14 cellular contexts compared by ENCODE assay signal in genomic region chr13:39317284-39317683, GRCh38.
DNase-seq lines count a peak whose midpoint lies in the region; ATAC-seq, FAIRE-seq and TF ChIP-seq lines count a peak whose summit lies in the region.
"Had no signal": no experiment of that assay in that cellular context is flagged by ENCODE, and none has a peak within 500 bp of the region (broad histone marks: within the 10 kb centered on the region; RNA-seq: fewer than 3 reads in every experiment).

No MANE protein-coding gene starts in this region.

- ATAC-seq in pancreas = peak in 3 of 4 donors; percentile 49 to 70 (median 61)
- ATAC-seq in GM18498 (IDR thresholded peaks at IDR 0.05; ENCODE audit: unreplicated experiment) = no peak

- peaks cover 7 to 18% of the 10 kb centered on the region in 2 donors for H3K27me3 Mint-ChIP-seq in CD8-positive, alpha-beta memory T cell

- TF ChIP-seq CTCF in fibroblast of villous mesenchyme (IDR thresholded peaks at IDR 0.05; ENCODE audit: insufficient read depth, low read depth, low read length) (no peak), pancreas (IDR thresholded peaks at IDR 0.05) (no peak)

- no peaks in the 10 kb centered on the region for H3K9me3 Mint-ChIP-seq in CD8-positive, alpha-beta memory T cell
- H3K9me3 Mint-ChIP-seq: activated T-helper 1 cell treated with anti-CD3 and anti-CD28 coated beads, Interleukin-12 subunit alpha, Interleukin-12 subunit beta, Interleukin-2, Interleukin-4 antibody, amounts not matched to agents 30 ng/mL and 10 ng/mL and 1 ng/mL, durations not matched to agents 14 hours and 24 hours and 36 hours had no signal

- H3K36me3 ChIP-seq in pancreas = no peaks in the 10 kb centered on the region
- H3K36me3 ChIP-seq in CD8-positive, alpha-beta memory T cell (ENCODE audit: insufficient read depth, low read length) = no peaks in the 10 kb centered on the region
- H3K36me3 ChIP-seq: suprapubic skin had no signal

- no peak for FAIRE-seq in pancreas (lab: Jason Lieb, UNC)
- FAIRE-seq: colon had no signal

- no peak overlapping the region for H3K27ac ChIP-seq in pancreas
- H3K27ac ChIP-seq in CD8-positive, alpha-beta memory T cell (ENCODE audit: low read depth, low read length) = no peak overlapping the region
- H3K27ac ChIP-seq: suprapubic skin had no signal

- POLR2A ChIA-PET in CD8-positive, alpha-beta memory T cell (lab: Charles Lee) = no interaction called here

- 39 to 56% methylated on average over 3 of the region's 3 CpGs for WGBS in pancreas, 2 donors

- no peak overlapping the region for H3K4me3 Mint-ChIP-seq in CD8-positive, alpha-beta memory T cell
- H3K4me3 Mint-ChIP-seq: activated T-helper 1 cell treated with anti-CD3 and anti-CD28 coated beads, Interleukin-12 subunit alpha, Interleukin-12 subunit beta, Interleukin-2, Interleukin-4 antibody, amounts not matched to agents 30 ng/mL and 10 ng/mL and 1 ng/mL, durations not matched to agents 14 hours and 24 hours and 36 hours had no signal

- H3K4me1 ChIP-seq in pancreas = no peaks in the 10 kb centered on the region
- no peaks in the 10 kb centered on the region for H3K4me1 ChIP-seq in CD8-positive, alpha-beta memory T cell (ENCODE audit: insufficient read depth, low read length)

- H3K36me3 Mint-ChIP-seq in CD8-positive, alpha-beta memory T cell = no peaks in the 10 kb centered on the region

- no peak overlapping the region for H3K4me3 ChIP-seq in fibroblast of villous mesenchyme (ENCODE audit: low read depth, low read length)
- no peak overlapping the region for H3K4me3 ChIP-seq in pancreas
- H3K4me3 ChIP-seq in CD8-positive, alpha-beta memory T cell (ENCODE audit: low read length) = no peak overlapping the region
- H3K4me3 ChIP-seq: lung, suprapubic skin had no signal

- intact Hi-C loops in pancreas (cut with DNase I) = no loop called here

- no peaks in the 10 kb centered on the region for H3K9me3 ChIP-seq in pancreas
- H3K9me3 ChIP-seq in CD8-positive, alpha-beta memory T cell (ENCODE audit: low read length) = no peaks in the 10 kb centered on the region
- H3K9me3 ChIP-seq: suprapubic skin had no signal

- H3K27me3 ChIP-seq in pancreas = no peaks in the 10 kb centered on the region
- H3K27me3 ChIP-seq in CD8-positive, alpha-beta memory T cell (ENCODE audit: insufficient read depth, low read length, poor library complexity, severe bottlenecking) = no peaks in the 10 kb centered on the region
- H3K27me3 ChIP-seq: suprapubic skin had no signal

- peak; percentile 53 for DNase-seq in AG20443 (ENCODE audit: low spot score)
- peak; percentile 55 for DNase-seq in amniotic epithelial cell (ENCODE audit: low read depth)
- DNase-seq in fibroblast of villous mesenchyme (ENCODE audit: low read depth) = peak; percentile 25
- DNase-seq in pancreas = no peak
- DNase-seq in NOMO-1 treated with DMSO at 0.1 percent for 48 hours (lab: John Stamatoyannopoulos, UW; ENCODE audit: unreplicated experiment) = no peak
- no peak for DNase-seq in CD8-positive, alpha-beta memory T cell
- DNase-seq in NK-92 (lab: John Stamatoyannopoulos, UW; ENCODE audit: unreplicated experiment) = no peak
- DNase-seq: DMS79, SHP77 treated with DMSO at 0.1 percent for 48 hours had no signal

- H3K27ac Mint-ChIP-seq in CD8-positive, alpha-beta memory T cell = no peak overlapping the region
- H3K27ac Mint-ChIP-seq: activated T-helper 1 cell treated with anti-CD3 and anti-CD28 coated beads, Interleukin-12 subunit alpha, Interleukin-12 subunit beta, Interleukin-2, Interleukin-4 antibody, amounts not matched to agents 30 ng/mL and 10 ng/mL and 1 ng/mL, durations not matched to agents 14 hours and 24 hours and 36 hours had no signal

- no peaks in the 10 kb centered on the region for H3K4me1 Mint-ChIP-seq in CD8-positive, alpha-beta memory T cell

- CTCF ChIA-PET in CD8-positive, alpha-beta memory T cell (lab: Charles Lee) = interaction anchor here (1.1 kb wide), 1 partner anchor 57 kb away, joined by 3 read pairs; no protein-coding TSS in a partner anchor

Comparison
In these comparisons a context has a peak if more than half of its experiments do, and no peak if none do; other contexts are left out.
1. DNase-seq: peak in AG20443 (single experiment), amniotic epithelial cell (single experiment) and fibroblast of villous mesenchyme (single experiment); none in pancreas (0 of 6), NOMO-1 treated with DMSO at 0.1 percent for 48 hours (single experiment), CD8-positive, alpha-beta memory T cell (0 of 5) and NK-92 (single experiment).